Comparison of ENCODE assay signal across 13 cellular contexts in genomic region chr15:34900748-34901147, GRCh38.
"Had no signal": no experiment of that assay in that cellular context is flagged by ENCODE, and none has a peak within 500 bp of the region (broad histone marks: within the 10 kb centered on the region; RNA-seq: fewer than 3 reads in every experiment).

No MANE protein-coding gene starts in this region.

- H3K9me3 Mint-ChIP-seq: activated CD4-positive, alpha-beta T cell treated with anti-CD3 and anti-CD28 coated beads, Interleukin-2, amount 10 ng/mL, durations not matched to agents 7 days and 5 days; activated naive CD8-positive, alpha-beta T cell treated with anti-CD3 and anti-CD28 coated beads, Interleukin-2, amount 10 ng/mL, durations not matched to agents 7 days and 5 days; brain; immature natural killer cell had no signal

- DNase-seq: activated CD4-positive, alpha-beta T cell treated with anti-CD3 and anti-CD28 coated beads, Interleukin-2, amount 10 ng/mL, durations not matched to agents 7 days and 5 days; activated naive CD4-positive, alpha-beta T cell; activated naive CD8-positive, alpha-beta T cell treated with anti-CD3 and anti-CD28 coated beads, Interleukin-2, amount 10 ng/mL, durations not matched to agents 7 days and 5 days; cortex of kidney; effector memory CD4-positive, alpha-beta T cell; foreskin fibroblast; immature natural killer cell; midbrain; naive B cell; retina; stimulated activated naive CD8-positive, alpha-beta T cell treated with anti-CD3 and anti-CD28 coated beads, Interleukin-15, Interleukin-2, amounts not matched to agents 100 U/mL and 50 U/mL, for 24 hours; T-helper 9 cell had no signal

- ATAC-seq: stimulated activated naive CD8-positive, alpha-beta T cell treated with anti-CD3 and anti-CD28 coated beads, Interleukin-15, Interleukin-2, amounts not matched to agents 100 U/mL and 50 U/mL, for 24 hours had no signal

- H3K27me3 Mint-ChIP-seq: activated CD4-positive, alpha-beta T cell treated with anti-CD3 and anti-CD28 coated beads, Interleukin-2, amount 10 ng/mL, durations not matched to agents 7 days and 5 days; activated naive CD8-positive, alpha-beta T cell treated with anti-CD3 and anti-CD28 coated beads, Interleukin-2, amount 10 ng/mL, durations not matched to agents 7 days and 5 days; naive B cell had no signal

- H3K4me1 Mint-ChIP-seq: activated CD4-positive, alpha-beta T cell treated with anti-CD3 and anti-CD28 coated beads, Interleukin-2, amount 10 ng/mL, durations not matched to agents 7 days and 5 days; activated naive CD8-positive, alpha-beta T cell treated with anti-CD3 and anti-CD28 coated beads, Interleukin-2, amount 10 ng/mL, durations not matched to agents 7 days and 5 days had no signal

- H3K4me3 Mint-ChIP-seq: activated CD4-positive, alpha-beta T cell treated with anti-CD3 and anti-CD28 coated beads, Interleukin-2, amount 10 ng/mL, durations not matched to agents 7 days and 5 days; activated naive CD8-positive, alpha-beta T cell treated with anti-CD3 and anti-CD28 coated beads, Interleukin-2, amount 10 ng/mL, durations not matched to agents 7 days and 5 days; brain; immature natural killer cell; naive B cell had no signal

- H3K27ac Mint-ChIP-seq: activated CD4-positive, alpha-beta T cell treated with anti-CD3 and anti-CD28 coated beads, Interleukin-2, amount 10 ng/mL, durations not matched to agents 7 days and 5 days; activated naive CD8-positive, alpha-beta T cell treated with anti-CD3 and anti-CD28 coated beads, Interleukin-2, amount 10 ng/mL, durations not matched to agents 7 days and 5 days; immature natural killer cell; naive B cell had no signal
